1 cellular context compared by ENCODE assay signal in the genomic region with DNA sequence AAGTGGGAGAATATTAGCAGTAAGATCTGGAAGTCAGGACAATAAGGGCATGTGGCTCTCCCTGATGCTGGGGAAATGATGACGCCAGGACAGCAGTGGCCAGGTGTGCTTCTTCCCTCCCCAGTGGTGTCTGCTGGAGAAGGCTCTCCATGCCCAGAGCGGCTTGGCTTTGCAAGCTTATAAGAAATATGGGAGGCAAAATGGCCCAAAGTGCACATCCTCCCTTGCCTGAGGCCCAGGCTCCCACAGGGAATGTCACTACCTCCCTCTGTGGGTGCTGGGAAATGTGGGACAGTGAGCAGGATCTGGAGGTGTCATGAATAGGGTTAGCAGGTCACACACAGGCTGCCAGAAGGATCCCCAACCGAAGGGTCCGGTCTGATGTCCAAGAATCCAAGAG.
TF ChIP-seq lines count a peak whose summit lies in the region.

No MANE protein-coding gene starts in this region.

TF ChIP-seq in IMR-90, 13 proteins besides CTCF, POLR2A, EP300 and RAD21 (continued from another document):
- TF ChIP-seq NFE2L2 (IDR thresholded peaks at IDR 0.05; ENCODE audit: low read depth, low read length), result no peak
- TF ChIP-seq, protein P1, sequence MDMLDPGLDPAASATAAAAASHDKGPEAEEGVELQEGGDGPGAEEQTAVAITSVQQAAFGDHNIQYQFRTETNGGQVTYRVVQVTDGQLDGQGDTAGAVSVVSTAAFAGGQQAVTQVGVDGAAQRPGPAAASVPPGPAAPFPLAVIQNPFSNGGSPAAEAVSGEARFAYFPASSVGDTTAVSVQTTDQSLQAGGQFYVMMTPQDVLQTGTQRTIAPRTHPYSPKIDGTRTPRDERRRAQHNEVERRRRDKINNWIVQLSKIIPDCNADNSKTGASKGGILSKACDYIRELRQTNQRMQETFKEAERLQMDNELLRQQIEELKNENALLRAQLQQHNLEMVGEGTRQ (IDR thresholded peaks at IDR 0.05; ENCODE audit: low read depth, low read length), result no peak
- no peak for TF ChIP-seq MAZ (IDR thresholded peaks at IDR 0.05; ENCODE audit: borderline replicate concordance, low read depth, low read length)
- no peak for TF ChIP-seq MAFK (IDR thresholded peaks at IDR 0.05; ENCODE audit: low read depth, low read length)
- TF ChIP-seq SMC3 (IDR thresholded peaks at IDR 0.05; ENCODE audit: low read depth, low read length), result no peak
- no peak for TF ChIP-seq BHLHE40 (IDR thresholded peaks at IDR 0.05; ENCODE audit: low read depth, low read length)
- TF ChIP-seq, protein P2, sequence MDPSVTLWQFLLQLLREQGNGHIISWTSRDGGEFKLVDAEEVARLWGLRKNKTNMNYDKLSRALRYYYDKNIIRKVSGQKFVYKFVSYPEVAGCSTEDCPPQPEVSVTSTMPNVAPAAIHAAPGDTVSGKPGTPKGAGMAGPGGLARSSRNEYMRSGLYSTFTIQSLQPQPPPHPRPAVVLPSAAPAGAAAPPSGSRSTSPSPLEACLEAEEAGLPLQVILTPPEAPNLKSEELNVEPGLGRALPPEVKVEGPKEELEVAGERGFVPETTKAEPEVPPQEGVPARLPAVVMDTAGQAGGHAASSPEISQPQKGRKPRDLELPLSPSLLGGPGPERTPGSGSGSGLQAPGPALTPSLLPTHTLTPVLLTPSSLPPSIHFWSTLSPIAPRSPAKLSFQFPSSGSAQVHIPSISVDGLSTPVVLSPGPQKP (IDR thresholded peaks at IDR 0.05; ENCODE audit: borderline replicate concordance, low read depth, low read length), result no peak
- TF ChIP-seq MXI1 (IDR thresholded peaks at IDR 0.05; ENCODE audit: borderline replicate concordance, low read depth, low read length), result no peak
